Comparison of ENCODE assay signal across 34 cellular contexts in the genomic region with DNA sequence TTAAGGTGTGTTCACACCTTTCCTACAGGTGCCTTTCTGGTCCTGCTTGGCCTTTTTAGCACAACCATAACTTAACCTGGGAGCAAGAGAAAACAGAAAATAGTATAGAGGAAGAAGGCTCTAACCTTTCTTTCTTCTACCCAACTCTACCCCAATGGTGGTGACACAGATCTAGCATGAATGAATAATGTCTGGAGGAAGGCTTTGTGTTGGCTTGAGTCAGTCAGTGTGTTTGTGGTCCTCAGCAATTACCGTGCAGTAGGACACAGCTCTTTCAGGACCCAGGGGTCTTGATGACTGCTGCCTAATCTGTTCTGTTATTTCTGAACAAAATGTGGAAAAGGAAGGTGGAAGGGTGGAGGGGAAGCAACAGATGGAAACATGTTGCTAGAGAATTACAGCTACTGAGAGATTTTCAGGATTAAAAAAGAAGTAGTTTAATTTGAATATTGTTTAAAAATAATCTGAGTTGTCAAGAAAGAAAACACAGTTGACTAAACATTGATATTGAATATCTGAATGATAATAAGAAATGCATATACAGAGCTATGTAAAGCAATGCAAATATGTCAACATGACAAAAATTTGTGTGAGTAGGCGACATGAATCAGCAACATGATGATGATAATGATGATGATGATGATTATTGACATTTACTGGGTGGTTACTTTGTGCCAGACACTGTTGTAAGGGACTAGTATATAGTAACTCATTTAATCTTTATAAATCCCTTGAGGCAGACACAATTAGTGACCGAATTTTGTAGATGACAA.
"Had no signal": no experiment of that assay in that cellular context is flagged by ENCODE, and none has a peak within 500 bp of the region (broad histone marks: within the 10 kb centered on the region; RNA-seq: fewer than 3 reads in every experiment).

No MANE protein-coding gene starts in this region.

- FAIRE-seq: RCC 7860 had no signal

- H3K36me3 ChIP-seq: brain microvascular endothelial cell, cardiac muscle cell, MG63 had no signal

- H3K27ac ChIP-seq: brain microvascular endothelial cell, cardiac muscle cell, PC-9, RWPE1, VCaP had no signal

- H3K4me2 ChIP-seq: PC-9 had no signal

- H3K27ac Mint-ChIP-seq: activated B cell treated with CpG ODN at 0.5 μM for 24 hours; activated CD4-positive, alpha-beta memory T cell treated with anti-CD3 and anti-CD28 coated beads for 36 hours; activated naive CD4-positive, alpha-beta T cell treated with anti-CD3 and anti-CD28 coated beads, Interleukin-2, amount 10 ng/mL, durations not matched to agents 7 days and 5 days; activated naive CD8-positive, alpha-beta T cell; activated naive CD8-positive, alpha-beta T cell treated with anti-CD3 and anti-CD28 coated beads, Interleukin-2, amount 50 U/mL, for 24 hours; activated T-helper 1 cell treated with anti-CD3 and anti-CD28 coated beads, Interleukin-12 subunit alpha, Interleukin-12 subunit beta, Interleukin-2, Interleukin-4 antibody, amounts not matched to agents 30 ng/mL and 10 ng/mL and 1 ng/mL, durations not matched to agents 14 hours and 24 hours and 36 hours had no signal

- H3K27me3 ChIP-seq: brain microvascular endothelial cell, cardiac muscle cell had no signal

- DNase-seq: activated B cell treated with CpG ODN at 0.5 μM for 24 hours; activated CD4-positive, alpha-beta memory T cell treated with anti-CD3 and anti-CD28 coated beads for 36 hours; activated CD4-positive, alpha-beta T cell treated with anti-CD3 and anti-CD28 coated beads for 4 hours; activated CD4-positive, alpha-beta T cell treated with anti-CD3 and anti-CD28 coated beads, Interleukin-2, amount 50 U/mL, for 1 hour; activated CD4-positive, CD25-positive, alpha-beta regulatory T cell treated with anti-CD3 and anti-CD28 coated beads, Interleukin-2, amount 50 U/mL, for 72 hours; activated CD8-positive, alpha-beta memory T cell treated with anti-CD3 and anti-CD28 coated beads, Interleukin-2, amount 50 U/mL, for 4 hours; activated effector memory CD4-positive, alpha-beta T cell treated with Interleukin-2 at 50 U/mL for 16 hours; activated naive CD4-positive, alpha-beta T cell treated with anti-CD3 and anti-CD28 coated beads, Interleukin-2, amount 10 ng/mL, durations not matched to agents 7 days and 5 days; activated naive CD8-positive, alpha-beta T cell treated with anti-CD3 and anti-CD28 coated beads, Interleukin-2, amount 50 U/mL, for 24 hours; activated T-cell treated with anti-CD3 and anti-CD28 coated beads for 4 hours; activated T-cell treated with anti-CD3 and anti-CD28 coated beads, Interleukin-2, amount 50 U/mL, for 4 hours; anterior cingulate cortex; brain microvascular endothelial cell; MG63; NCI-H1048; NCI-H1105 treated with DMSO at 0.1 percent for 48 hours; NCI-H1436; NCI-H1694; NCI-H1930; NCI-H2081 treated with DMSO at 0.1 percent for 48 hours; NCI-H345; NCI-H524 treated with DMSO at 0.1 percent for 48 hours; Right ventricle myocardium superior; T-helper 1 cell; T-helper 2 cell; T-helper 9 cell had no signal

- ATAC-seq: activated naive CD8-positive, alpha-beta T cell treated with anti-CD3 and anti-CD28 coated beads, Interleukin-2, amount 50 U/mL, for 24 hours; activated T-cell treated with anti-CD3 and anti-CD28 coated beads, Interleukin-2, amount 50 U/mL, for 4 hours had no signal

- H2AFZ ChIP-seq: PC-9 had no signal

- H3K9me3 ChIP-seq: MG63 had no signal

- H3K4me1 Mint-ChIP-seq: activated B cell treated with CpG ODN at 0.5 μM for 24 hours; activated naive CD4-positive, alpha-beta T cell treated with anti-CD3 and anti-CD28 coated beads, Interleukin-2, amount 10 ng/mL, durations not matched to agents 7 days and 5 days; activated naive CD8-positive, alpha-beta T cell treated with anti-CD3 and anti-CD28 coated beads, Interleukin-2, amount 50 U/mL, for 24 hours; central memory CD8-positive, alpha-beta T cell had no signal

- H3K9me3 Mint-ChIP-seq: activated B cell treated with CpG ODN at 0.5 μM for 24 hours; activated CD4-positive, alpha-beta memory T cell treated with anti-CD3 and anti-CD28 coated beads for 36 hours; activated naive CD4-positive, alpha-beta T cell treated with anti-CD3 and anti-CD28 coated beads, Interleukin-2, amount 10 ng/mL, durations not matched to agents 7 days and 5 days; activated naive CD8-positive, alpha-beta T cell treated with anti-CD3 and anti-CD28 coated beads, Interleukin-2, amount 50 U/mL, for 24 hours; activated T-cell treated with anti-CD3 and anti-CD28 coated beads, Interleukin-2, amount 50 U/mL, for 4 hours; activated T-helper 1 cell treated with anti-CD3 and anti-CD28 coated beads, Interleukin-12 subunit alpha, Interleukin-12 subunit beta, Interleukin-2, Interleukin-4 antibody, amounts not matched to agents 30 ng/mL and 10 ng/mL and 1 ng/mL, durations not matched to agents 14 hours and 24 hours and 36 hours; central memory CD8-positive, alpha-beta T cell had no signal

- H3K4me3 ChIP-seq: cardiac muscle cell, MG63, PC-9 had no signal

- H3K4me3 Mint-ChIP-seq: activated B cell treated with CpG ODN at 0.5 μM for 24 hours; activated CD4-positive, alpha-beta memory T cell treated with anti-CD3 and anti-CD28 coated beads for 36 hours; activated naive CD4-positive, alpha-beta T cell treated with anti-CD3 and anti-CD28 coated beads, Interleukin-2, amount 10 ng/mL, durations not matched to agents 7 days and 5 days; activated naive CD8-positive, alpha-beta T cell; activated naive CD8-positive, alpha-beta T cell treated with anti-CD3 and anti-CD28 coated beads, Interleukin-2, amount 50 U/mL, for 24 hours; activated T-cell treated with anti-CD3 and anti-CD28 coated beads, Interleukin-2, amount 50 U/mL, for 4 hours; activated T-helper 1 cell treated with anti-CD3 and anti-CD28 coated beads, Interleukin-12 subunit alpha, Interleukin-12 subunit beta, Interleukin-2, Interleukin-4 antibody, amounts not matched to agents 30 ng/mL and 10 ng/mL and 1 ng/mL, durations not matched to agents 14 hours and 24 hours and 36 hours; central memory CD8-positive, alpha-beta T cell had no signal
